ENCODE assay signal across 8 cellular contexts in the genomic region with DNA sequence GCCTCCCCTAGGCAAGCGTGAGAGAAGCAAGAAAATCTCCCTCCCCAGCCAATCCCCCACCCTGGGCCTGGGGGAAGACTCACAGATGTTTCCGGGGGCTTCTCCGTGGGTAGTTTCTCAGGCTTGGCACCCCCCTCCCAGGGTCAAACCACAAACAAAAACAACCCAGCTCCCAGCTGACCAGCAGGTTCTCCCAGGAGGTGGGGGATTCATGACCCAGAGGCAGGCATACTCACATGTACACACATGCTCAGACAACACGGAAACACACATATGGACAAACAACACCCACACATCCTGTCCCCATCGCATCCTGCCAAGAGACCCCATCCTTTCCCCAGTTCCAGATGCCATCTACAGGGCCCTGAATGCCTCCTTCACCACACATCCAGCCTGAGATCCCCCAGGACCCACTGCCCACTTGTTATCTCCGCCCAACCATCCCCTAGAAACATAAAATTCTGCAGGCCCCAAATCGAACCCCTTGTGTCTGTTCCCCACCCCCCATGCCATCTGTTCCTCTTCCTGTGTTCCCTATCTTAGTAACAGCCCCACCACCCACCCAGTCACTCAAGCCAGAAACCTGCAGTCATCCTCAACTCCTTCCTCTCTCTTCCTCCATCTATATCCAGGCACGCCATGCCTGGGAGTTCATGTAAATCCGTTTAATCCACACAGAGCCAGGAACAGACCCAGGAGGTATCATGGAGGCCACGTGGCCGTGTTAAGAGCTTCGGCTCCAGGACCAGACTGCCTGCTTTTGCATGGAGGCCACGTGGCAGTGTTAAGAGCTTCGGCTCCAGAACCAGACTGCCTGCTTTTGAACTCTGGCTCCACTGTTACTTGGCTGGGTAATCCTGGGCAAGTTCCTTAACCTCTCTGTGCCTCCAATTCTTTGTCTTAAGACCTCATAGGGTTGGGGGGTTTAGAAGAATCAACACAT. TPM values are rescaled to one million over a fixed set of nuclear protein-coding genes. Genes with fewer than 3 reads are reported as not detected.
A peak's percentile ranks its signal among the peaks of the same experiment; 100 is the strongest.
DNase-seq lines count a peak whose midpoint lies in the region; ATAC-seq, FAIRE-seq and TF ChIP-seq lines count a peak whose summit lies in the region.

No MANE protein-coding gene starts in this region.

- dilution Hi-C loops in IMR-90 (cut with HindIII; ENCODE audit: low sequenced_read_pairs, unreplicated experiment) = no loop called here

- TF ChIP-seq POLR2A in IMR-90 (IDR thresholded peaks at IDR 0.05; ENCODE audit: low read depth, low read length) (no peak; the same call in 1 of the 2 replicates), stomach (IDR thresholded peaks at IDR 0.05) (no peak)

- peak overlapping the region; percentile 91; the same call in 1 of the 2 replicates for H2BK20ac ChIP-seq in IMR-90 (ENCODE audit: low read depth, low read length)

- in situ Hi-C loops in IMR-90 (cut with MboI; ENCODE audit: low sequenced_read_pairs) = no loop called here

- TF ChIP-seq CTCF in IMR-90 (conservative IDR thresholded peaks at IDR 0.05; ENCODE audit: low read depth, low read length) = no peak
- no peak for TF ChIP-seq CTCF in stomach (IDR thresholded peaks at IDR 0.05)

- peak overlapping the region; percentile 74 for H2AK9ac ChIP-seq in IMR-90 (replicated peaks; ENCODE audit: low read depth, low read length, poor library complexity)

- H4K5ac ChIP-seq in IMR-90 (ENCODE audit: low read depth, low read length) = peak overlapping the region; percentile 44

- peak overlapping the region; percentile 88; the same call in 2 of the 3 replicates for H2BK15ac ChIP-seq in IMR-90 (ENCODE audit: low read depth, low read length)

- peak; percentile 86 for FAIRE-seq in GM19239 (lab: Jason Lieb, UNC)

- no peak for TF ChIP-seq RAD21 in IMR-90 (IDR thresholded peaks at IDR 0.05; ENCODE audit: low read length)

- BruUV-seq in IMR-90 (replicated peaks; lab: Mats Ljungman, UMichigan) = no TSS peak

- H4K8ac ChIP-seq in IMR-90 (ENCODE audit: low read depth in 2 of 2, low read length in 2 of 2) = peak overlapping the region; percentile 35 to 82

- H3K23ac ChIP-seq in IMR-90 (ENCODE audit: low read depth, low read length) = peak overlapping the region; percentile 98

- H2BK5ac ChIP-seq in IMR-90 (ENCODE audit: low read depth, low read length, poor library complexity, severe bottlenecking) = peak overlapping the region; percentile 91

- H3K27me3 ChIP-seq in IMR-90 (ENCODE audit: control insufficient read depth, insufficient read depth, low read length) (no peaks in the 10 kb centered on the region), stomach (no peaks in the 10 kb centered on the region)

- H4K20me1 ChIP-seq in IMR-90 (ENCODE audit: insufficient read depth, low read length) = peaks cover 89% of the 10 kb centered on the region

- H3K4me1 ChIP-seq in IMR-90 (ENCODE audit: control insufficient read depth, insufficient read depth, low read length) = peaks cover 49% of the 10 kb centered on the region
- H3K4me1 ChIP-seq in stomach = peaks cover 64 to 80% (median 73%) of the 10 kb centered on the region in 4 donors

- H3K4ac ChIP-seq in IMR-90 (ENCODE audit: low read depth, low read length) = peak overlapping the region; percentile 96

- POLR2A ChIA-PET in IMR-90 (lab: Charles Lee; ENCODE audit: unreplicated experiment) = no interaction called here

- H3K56ac ChIP-seq in IMR-90 (ENCODE audit: extremely low read depth, insufficient read depth, low read length) = peak overlapping the region; percentile 26; the same call in 1 of the 2 replicates

- peak overlapping the region; percentile 97 for H2AK5ac ChIP-seq in IMR-90 (ENCODE audit: low read depth, low read length)

- peak overlapping the region; percentile 93 for H4K91ac ChIP-seq in IMR-90 (ENCODE audit: insufficient read depth, low read depth, low read length)

- H3K79me1 ChIP-seq in IMR-90 (ENCODE audit: low read depth in 1 of 2, low read length in 2 of 2) = peaks cover 6 to 84% of the 10 kb centered on the region in 2 experiments; a peak in 3 of 4 replicates

- H3K9ac ChIP-seq in IMR-90 (ENCODE audit: low read depth, low read length) = peak overlapping the region; percentile 39; the same call in 1 of the 2 replicates

- peaks cover 19% of the 10 kb centered on the region for H3K36me3 ChIP-seq in IMR-90 (ENCODE audit: control insufficient read depth, insufficient read depth, low read length)
- peaks cover 29 to 33% (median 32%) of the 10 kb centered on the region in 4 donors for H3K36me3 ChIP-seq in stomach

- no peak for ATAC-seq in IMR-90 (ENCODE audit: low read depth)

- no peak overlapping the region for H3K4me3 ChIP-seq in IMR-90 (ENCODE audit: insufficient read depth, low read depth, low read length)
- peak overlapping the region; percentile 20; the same call in 1 of the 2 replicates for H3K4me3 ChIP-seq in iPS-18c (ENCODE audit: insufficient read depth, low read depth, low read length)
- peak overlapping the region in 3 of 4 donors; percentile 19 to 85 (median 70) for H3K4me3 ChIP-seq in stomach

- peak overlapping the region; percentile 89 for H2AFZ ChIP-seq in IMR-90 (replicated peaks; ENCODE audit: low read length, poor library complexity)

- H3K9me3 ChIP-seq in IMR-90 (ENCODE audit: control insufficient read depth, insufficient read depth, low read length) (no peaks in the 10 kb centered on the region), iPS-18c (ENCODE audit: control insufficient read depth, insufficient read depth, low read length) (no peaks in the 10 kb centered on the region), stomach (no peaks in the 10 kb centered on the region)

- peak overlapping the region; percentile 58 for H3K18ac ChIP-seq in IMR-90 (ENCODE audit: low read depth, low read length)

- peak overlapping the region; percentile 91 for H2BK120ac ChIP-seq in IMR-90 (ENCODE audit: low read depth, low read length)

- CTCF ChIA-PET in IMR-90 (lab: Yijun Ruan, JAX) = interaction anchor here (0.8 kb wide), 1 partner anchor 22 kb away, joined by 5 read pairs; no protein-coding TSS in a partner anchor

- H3K27ac ChIP-seq in IMR-90 (ENCODE audit: insufficient read depth, low read length) (peak overlapping the region; percentile 82), stomach (peak overlapping the region; percentile 48 to 100 (median 99))

- DNase-seq in CMK (ENCODE audit: low read depth) (peak; percentile 98), GM19239 (ENCODE audit: insufficient read length, low spot score) (no peak), IMR-90 (peak; percentile 75), stomach (no peak), AG08395 (ENCODE audit: low spot score) (no peak), DMS79 treated with DMSO at 0.1 percent for 48 hours (lab: John Stamatoyannopoulos, UW) (no peak)
- peak; percentile 45 to 51 for DNase-seq in activated T-cell treated with anti-CD3 and anti-CD28 coated beads, Interleukin-2, amount 50 U/mL, for 48 hours

- intact Hi-C loops in IMR-90 (cut with micrococcal nuclease) (no loop called here), stomach (cut with DNase I; ENCODE audit: low total_unique reads) (no loop called here)

- TF ChIP-seq EP300 in stomach (IDR thresholded peaks at IDR 0.05) = no peak

- H3K4me2 ChIP-seq in IMR-90 (ENCODE audit: low read depth, low read length) = peak overlapping the region; percentile 56

- peaks cover 37% of the 10 kb centered on the region for H3K9me1 ChIP-seq in IMR-90 (ENCODE audit: insufficient read depth, low read length)

- peak overlapping the region; percentile 75 for H3K14ac ChIP-seq in IMR-90 (replicated peaks; ENCODE audit: low read depth, low read length)

- 60% methylated on average over 5 of the region's 14 CpGs; no CpG with 5 or more reads in 1 of the 2 experiments for WGBS in IMR-90 (ENCODE audit: extremely low coverage in 2 of 2, insufficient read length in 1 of 2), 2 experiments
- 27 to 48% (median 39%) methylated on average over 13 to 14 of the region's 14 CpGs for WGBS in stomach, 5 donors

TF ChIP-seq in IMR-90, 13 proteins besides CTCF, POLR2A, EP300 and RAD21:
- TF ChIP-seq CEBPB (IDR thresholded peaks at IDR 0.05; ENCODE audit: low read depth, low read length) = no peak
- peak; percentile 38; the same call in 1 of the 2 replicates for TF ChIP-seq MAZ (IDR thresholded peaks at IDR 0.05; ENCODE audit: borderline replicate concordance, low read depth, low read length)

RNA-seq across cellular contexts. Expression of a gene that starts 5.0 kb away (rescaled TPM):
- total RNA-seq in IMR-90 (2012; rRNA removed) (22.8 TPM in 2 replicates), stomach (10 to 100 TPM; 20.4 to 62.3 (median 35.3) TPM)
- polyA plus RNA-seq in IMR-90 (2012; rRNA removed) (16.5 and 23.1 TPM in 2 replicates), stomach (10 to 100 TPM; 16.8 to 18.0 (median 17.8) TPM)
- polyA plus RNA-seq in IMR-90 (2012; cell fraction: cytosol; rRNA removed) = 22.5 and 41.4 TPM in 2 replicates
- polyA plus RNA-seq in IMR-90 (2012; cell fraction: nucleus; rRNA removed; ENCODE audit: low replicate concordance) = 80.9 and 92.7 TPM in 2 replicates

RNA-seq across cellular contexts. Expression of a gene that starts 40.9 kb away (rescaled TPM):
- 0.56 and 0.90 TPM in 2 replicates for total RNA-seq in IMR-90 (2012; rRNA removed)
- polyA plus RNA-seq in IMR-90 (2012; rRNA removed) = 1.6 and 1.8 TPM in 2 replicates
- polyA plus RNA-seq in IMR-90 (2012; cell fraction: cytosol; rRNA removed) = 0.38 and 0.93 TPM in 2 replicates
- 10.7 and 13.0 TPM in 2 replicates for polyA plus RNA-seq in IMR-90 (2012; cell fraction: nucleus; rRNA removed; ENCODE audit: low replicate concordance)
- 10 to 100 TPM in 1 of 5 donors, 1 to 10 TPM in 3, under 1 TPM in 1; 0.89 to 10.3 (median 2.9) TPM for total RNA-seq in stomach
- 10 to 100 TPM in 1 of 3 donors, 1 to 10 TPM in 2; 5.1 to 17.7 (median 7.5) TPM for polyA plus RNA-seq in stomach

RNA-seq across cellular contexts. Expression of a gene that starts 41.0 kb away (rescaled TPM):
- total RNA-seq in IMR-90 (2012; rRNA removed) (25.8 and 35.0 TPM in 2 replicates), stomach (10 to 100 TPM in 4 of 5 donors, 1 to 10 TPM in 1; 9.3 to 68.7 (median 53.1) TPM)
- polyA plus RNA-seq in IMR-90 (2012; rRNA removed) (56.6 and 58.9 TPM in 2 replicates), stomach (10 to 100 TPM; 22.4 to 35.4 (median 29.1) TPM)
- polyA plus RNA-seq in IMR-90 (2012; cell fraction: cytosol; rRNA removed) = 27.6 and 41.5 TPM in 2 replicates
- polyA plus RNA-seq in IMR-90 (2012; cell fraction: nucleus; rRNA removed; ENCODE audit: low replicate concordance) = 133 and 180 TPM in 2 replicates

RNA-seq across cellular contexts. Expression of a gene that starts 44.0 kb away (rescaled TPM):
- total RNA-seq in IMR-90 (2012; rRNA removed) = under 0.01 TPM in 2 replicates
- polyA plus RNA-seq in IMR-90 (2012; rRNA removed) = 0.03 and 0.07 TPM in 2 replicates
- 0.04 TPM in 2 replicates for polyA plus RNA-seq in IMR-90 (2012; cell fraction: cytosol; rRNA removed)
- 0.15 and 0.25 TPM in 2 replicates for polyA plus RNA-seq in IMR-90 (2012; cell fraction: nucleus; rRNA removed; ENCODE audit: low replicate concordance)
- under 1 TPM in 2 of 5 donors, not detected in 3; under 0.01 to 0.18 TPM for total RNA-seq in stomach
- polyA plus RNA-seq in stomach = 1 to 10 TPM in 1 of 3 donors, under 1 TPM in 2; 0.08 to 1.1 (median 0.56) TPM

Comparison
In these comparisons a context has a peak if more than half of its experiments do, and no peak if none do; other contexts are left out.
1. DNase-seq: peak in CMK (single experiment), IMR-90 (single experiment) and activated T-cell treated with anti-CD3 and anti-CD28 coated beads, Interleukin-2, amount 50 U/mL, for 48 hours (2 of 2); none in GM19239 (single experiment), stomach (single experiment), AG08395 (single experiment) and DMS79 treated with DMSO at 0.1 percent for 48 hours (single experiment).